8 cellular contexts compared by ENCODE assay signal in the genomic region with DNA sequence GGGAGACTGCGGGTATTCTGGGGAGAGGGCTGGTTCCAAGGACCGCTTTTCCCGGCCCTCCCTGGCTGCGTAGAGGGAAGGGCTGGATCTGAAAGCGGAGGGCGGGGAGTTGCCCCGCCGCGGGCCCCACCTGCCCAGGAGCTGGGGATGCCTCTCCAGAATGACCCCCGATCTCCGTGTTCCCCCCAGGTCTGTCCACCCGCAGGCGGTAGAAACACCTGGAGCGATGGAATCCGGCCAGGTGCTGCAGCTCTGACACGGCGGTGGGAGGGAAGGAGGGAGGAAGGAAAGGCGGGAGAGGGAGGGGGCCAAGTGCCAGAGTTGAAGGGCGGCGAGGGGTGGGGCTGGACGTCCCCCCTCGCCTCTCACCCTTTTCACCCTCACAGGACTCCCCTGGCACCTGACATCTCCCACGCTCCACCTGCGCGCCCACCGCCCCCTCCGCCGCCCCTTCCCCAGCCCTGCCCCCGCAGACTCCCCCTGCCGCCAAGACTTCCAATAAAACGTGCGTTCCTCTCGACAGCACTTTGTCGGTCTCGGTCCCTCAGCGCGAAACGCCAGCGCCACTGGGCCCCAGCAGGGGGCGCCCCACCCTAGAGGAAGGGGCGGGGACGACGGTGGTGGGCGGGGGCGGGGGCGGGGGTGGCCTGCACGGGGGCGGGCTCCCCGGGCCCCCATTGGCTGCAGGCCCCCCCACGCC. TPM values are rescaled to one million over a fixed set of nuclear protein-coding genes. Genes with fewer than 3 reads are reported as not detected.
A peak's percentile ranks its signal among the peaks of the same experiment; 100 is the strongest.
DNase-seq lines count a peak whose midpoint lies in the region; ATAC-seq, FAIRE-seq and TF ChIP-seq lines count a peak whose summit lies in the region.

No MANE protein-coding gene starts in this region.

- BruUV-seq in HepG2 (replicated peaks; lab: Mats Ljungman, UMichigan), result no TSS peak

- DNase-seq in AML-193 (lab: John Stamatoyannopoulos, UW) (peak; percentile 7 to 25), HL-60 (ENCODE audit: low read depth in 1 of 2, low spot score in 1 of 2) (peak in 1 of 2 experiments; percentile 49), UCSD-AML1 (lab: John Stamatoyannopoulos, UW; ENCODE audit: unreplicated experiment) (peak; percentile 64), body of pancreas (peak; percentile 75 to 87 (median 80)), HepG2 (ENCODE audit: low spot score) (no peak)
- peak; percentile 42 to 62 for DNase-seq in stimulated activated CD8-positive, alpha-beta memory T cell treated with anti-CD3 and anti-CD28 coated beads, Interleukin-4, amount 100 ng/mL, for 1 hour (ENCODE audit: low read depth in 2 of 2, low spot score in 1 of 2)

- H2AFZ ChIP-seq in HepG2 (ENCODE audit: low read length), result no peak overlapping the region

- peak in 1 of 3 donors; percentile 27 for TF ChIP-seq POLR2A in body of pancreas (IDR thresholded peaks at IDR 0.05)
- no peak for TF ChIP-seq POLR2A in HepG2 (IDR thresholded peaks at IDR 0.05; ENCODE audit: insufficient read depth in 1 of 2, low read depth in 2 of 2, low read length in 2 of 2)

- no peaks in the 10 kb centered on the region for H4K20me1 ChIP-seq in HepG2 (ENCODE audit: insufficient read depth, low read length)

- H3K9ac ChIP-seq in HepG2 (ENCODE audit: insufficient read depth, low read depth, low read length), result no peak overlapping the region

- FAIRE-seq in HepG2 (lab: Jason Lieb, UNC), result no peak

- H3K4me2 ChIP-seq in HepG2 (ENCODE audit: low read depth, low read length), result no peak overlapping the region

- 1 to 4% methylated on average over 14 to 42 of the region's 50 CpGs for WGBS in body of pancreas, 2 donors
- 79% methylated on average over 44 of the region's 50 CpGs for WGBS in HepG2 (ENCODE audit: low lambda C conversion rate)

- H3K36me3 ChIP-seq in body of pancreas (replicated peaks in 1 of 2; ENCODE audit: insufficient read depth in 1 of 2, low read depth in 2 of 2), result no peaks in the 10 kb centered on the region
- H3K36me3 ChIP-seq in HepG2 (replicated peaks in 1 of 2; ENCODE audit: control insufficient read depth in 1 of 2, insufficient read depth in 2 of 2, low read length in 2 of 2), result no peaks in the 10 kb centered on the region

- no peaks in the 10 kb centered on the region for H3K79me2 ChIP-seq in HepG2 (ENCODE audit: insufficient read depth, low read length)

- peak; percentile 38 for ATAC-seq in body of pancreas
- ATAC-seq in HepG2, result no peak
- no peak for ATAC-seq in GM21786 (IDR thresholded peaks at IDR 0.05; ENCODE audit: unreplicated experiment)
- no peak for ATAC-seq in HG03378 (IDR thresholded peaks at IDR 0.05; ENCODE audit: unreplicated experiment)

- H3K27me3 ChIP-seq in HL-60 (ENCODE audit: insufficient read depth, poor library complexity, severe bottlenecking) (peaks cover 12% of the 10 kb centered on the region), body of pancreas (no peaks in the 10 kb centered on the region), HepG2 (ENCODE audit: control insufficient read depth in 1 of 2, insufficient read depth in 2 of 2, low read length in 2 of 2) (no peaks in the 10 kb centered on the region; a peak in 2 of 5 replicates)

- TF ChIP-seq CTCF in HL-60 (IDR thresholded peaks at IDR 0.05; ENCODE audit: insufficient read depth, low read length), result peak; percentile 12
- TF ChIP-seq CTCF in body of pancreas (IDR thresholded peaks at IDR 0.05), result peak in 5 of 7 experiments; percentile 32 to 75 (median 65)
- TF ChIP-seq CTCF in HepG2 (CRISPR knock-in tag; IDR thresholded peaks at IDR 0.05), result peak; percentile 44; the same call in 1 of the 2 replicates

- no peak for TF ChIP-seq EP300 in HepG2 (IDR thresholded peaks at IDR 0.05; ENCODE audit: low read depth in 2 of 2, low read length in 2 of 2)
- TF ChIP-seq EP300 in HepG2 (CRISPR knock-in tag; IDR thresholded peaks at IDR 0.05; ENCODE audit: borderline replicate concordance), result no peak

- TF ChIP-seq RAD21 in HepG2 (CRISPR knock-in tag; IDR thresholded peaks at IDR 0.05), result no peak

- POLR2A ChIA-PET in HepG2 (lab: Yijun Ruan, JAX), result no interaction called here

- intact Hi-C loops in body of pancreas (cut with DNase I) (loop anchor here (10.0 kb wide), 1 partner anchor 102 kb away; a partner anchor contains a TSS), HepG2 (cut with micrococcal nuclease; ENCODE audit: unreplicated experiment) (no loop called here)

- H3K9me3 ChIP-seq in body of pancreas (no peaks in the 10 kb centered on the region), HepG2 (ENCODE audit: low read length) (no peaks in the 10 kb centered on the region)

- in situ Hi-C loops in HepG2 (cut with HindIII; ENCODE audit: extremely low pct_ligation_motif_present, low pct_unique_long_range_greater_than_20kb), result no loop called here

- H3K27ac ChIP-seq in HL-60 (replicated peaks), result no peak overlapping the region
- peak overlapping the region; percentile 41 to 72 (median 61) for H3K27ac ChIP-seq in body of pancreas
- no peak overlapping the region for H3K27ac ChIP-seq in HepG2 (ENCODE audit: extremely low read length, insufficient read depth, low read length)

- H3K4me1 ChIP-seq in body of pancreas (peaks cover 20% of the 10 kb centered on the region), HepG2 (ENCODE audit: insufficient read depth, low read length) (peaks cover 32% of the 10 kb centered on the region)

- H3K4me3 ChIP-seq in HL-60 (replicated peaks; ENCODE audit: insufficient read depth, low read length), result no peak overlapping the region
- no peak overlapping the region for H3K4me3 ChIP-seq in body of pancreas
- no peak overlapping the region for H3K4me3 ChIP-seq in HepG2 (replicated peaks in 1 of 3; ENCODE audit: insufficient read depth in 1 of 3, low read depth in 2 of 3, low read length in 3 of 3)

- CTCF ChIA-PET in HepG2 (lab: Yijun Ruan, JAX; ENCODE audit: low intra/inter-chr PET ratio, low total read pairs), result no interaction called here

RNA-seq across cellular contexts. Expression of a gene that starts 0.4 kb away (rescaled TPM):
- 1 to 10 TPM in 1 of 2 donors, under 1 TPM in 1; 0.52 to 1.3 TPM for total RNA-seq in body of pancreas
- total RNA-seq in HepG2 (2016; rRNA removed; fragmentation: Illumina TruSeq; extraction: Trizol), result not detected in 2 replicates
- not detected in 2 replicates for total RNA-seq in HepG2 (2016; cell fraction: cytosol; rRNA removed; fragmentation: Illumina TruSeq; extraction: Trizol; ENCODE audit: low read depth)
- not detected in 2 replicates for total RNA-seq in HepG2 (2016; cell fraction: insoluble cytoplasmic fraction; rRNA removed; fragmentation: Illumina TruSeq; extraction: Trizol)
- total RNA-seq in HepG2 (2016; cell fraction: membrane; rRNA removed; fragmentation: Illumina TruSeq; extraction: Trizol), result not detected in 2 replicates
- not detected in 2 replicates for total RNA-seq in HepG2 (2016; cell fraction: nucleus; rRNA removed; fragmentation: Illumina TruSeq; extraction: Trizol)
- 0.17 and 0.55 TPM in 2 replicates for polyA plus RNA-seq in HepG2 (2011; rRNA removed)
- polyA plus RNA-seq in HepG2 (2011; cell fraction: cytosol; rRNA removed), result not detected in 2 replicates
- 2.3 and 3.0 TPM in 2 replicates for polyA plus RNA-seq in HepG2 (2011; cell fraction: nucleus; rRNA removed)
- polyA plus RNA-seq in HepG2 (2012), result 0.40 and 0.55 TPM in 2 replicates
- polyA plus RNA-seq in HepG2 (2016; cell fraction: cytosol; fragmentation: Illumina TruSeq; extraction: Trizol; ENCODE audit: low read depth), result not detected in 2 replicates
- polyA plus RNA-seq in HepG2 (2016; cell fraction: insoluble cytoplasmic fraction; fragmentation: Illumina TruSeq; extraction: Trizol; ENCODE audit: low read depth), result not detected in 2 replicates
- polyA plus RNA-seq in HepG2 (2016; cell fraction: membrane; fragmentation: Illumina TruSeq; extraction: Trizol; ENCODE audit: low read depth), result not detected in 2 replicates
- polyA plus RNA-seq in HepG2 (2016; cell fraction: nucleus; fragmentation: Illumina TruSeq; extraction: Trizol; ENCODE audit: insufficient read depth, low read depth), result not detected in 2 replicates
- 1.1 TPM in 1 of 2 replicates, not detected in the other for polyA minus RNA-seq in HepG2 (2011; rRNA and poly(A)+ RNA removed; ENCODE audit: low replicate concordance)
- polyA minus RNA-seq in HepG2 (2011; cell fraction: cytosol; rRNA and poly(A)+ RNA removed), result not detected in 2 replicates
- polyA minus RNA-seq in HepG2 (2011; cell fraction: nucleus; rRNA and poly(A)+ RNA removed), result not detected in 2 replicates

RNA-seq across cellular contexts. Expression of a gene that starts 4.1 kb away (rescaled TPM):
- total RNA-seq in body of pancreas, result 1 to 10 TPM; 1.6 to 9.1 TPM
- total RNA-seq in HepG2 (2016; rRNA removed; fragmentation: Illumina TruSeq; extraction: Trizol), result not detected in 2 replicates
- 0.81 TPM in 1 of 2 replicates, not detected in the other for total RNA-seq in HepG2 (2016; cell fraction: cytosol; rRNA removed; fragmentation: Illumina TruSeq; extraction: Trizol; ENCODE audit: low read depth)
- total RNA-seq in HepG2 (2016; cell fraction: insoluble cytoplasmic fraction; rRNA removed; fragmentation: Illumina TruSeq; extraction: Trizol), result not detected in 2 replicates
- 0.83 and 1.4 TPM in 2 replicates for total RNA-seq in HepG2 (2016; cell fraction: membrane; rRNA removed; fragmentation: Illumina TruSeq; extraction: Trizol)
- not detected in 2 replicates for total RNA-seq in HepG2 (2016; cell fraction: nucleus; rRNA removed; fragmentation: Illumina TruSeq; extraction: Trizol)
- polyA plus RNA-seq in HepG2 (2011; rRNA removed), result 27.0 and 31.2 TPM in 2 replicates
- polyA plus RNA-seq in HepG2 (2011; cell fraction: cytosol; rRNA removed), result 20.2 and 28.4 TPM in 2 replicates
- 60.9 and 88.5 TPM in 2 replicates for polyA plus RNA-seq in HepG2 (2011; cell fraction: nucleus; rRNA removed)
- polyA plus RNA-seq in HepG2 (2012), result 49.0 and 114 TPM in 2 replicates
- polyA plus RNA-seq in HepG2 (2016; cell fraction: cytosol; fragmentation: Illumina TruSeq; extraction: Trizol; ENCODE audit: low read depth), result 1.3 and 2.3 TPM in 2 replicates
- polyA plus RNA-seq in HepG2 (2016; cell fraction: insoluble cytoplasmic fraction; fragmentation: Illumina TruSeq; extraction: Trizol; ENCODE audit: low read depth), result 1.1 and 1.5 TPM in 2 replicates
- 0.93 and 1.2 TPM in 2 replicates for polyA plus RNA-seq in HepG2 (2016; cell fraction: membrane; fragmentation: Illumina TruSeq; extraction: Trizol; ENCODE audit: low read depth)
- polyA plus RNA-seq in HepG2 (2016; cell fraction: nucleus; fragmentation: Illumina TruSeq; extraction: Trizol; ENCODE audit: insufficient read depth, low read depth), result 1.4 and 1.7 TPM in 2 replicates
- polyA minus RNA-seq in HepG2 (2011; rRNA and poly(A)+ RNA removed; ENCODE audit: low replicate concordance), result 11.9 TPM in 1 of 2 replicates, not detected in the other
- polyA minus RNA-seq in HepG2 (2011; cell fraction: cytosol; rRNA and poly(A)+ RNA removed), result 7.0 and 12.8 TPM in 2 replicates
- 2.5 and 4.8 TPM in 2 replicates for polyA minus RNA-seq in HepG2 (2011; cell fraction: nucleus; rRNA and poly(A)+ RNA removed)

RNA-seq across cellular contexts. Expression of a gene that starts 7.8 kb away (rescaled TPM):
- total RNA-seq in body of pancreas, result 1 to 10 TPM; 1.6 to 3.9 TPM
- total RNA-seq in HepG2 (2016; rRNA removed; fragmentation: Illumina TruSeq; extraction: Trizol), result not detected in 2 replicates
- total RNA-seq in HepG2 (2016; cell fraction: cytosol; rRNA removed; fragmentation: Illumina TruSeq; extraction: Trizol; ENCODE audit: low read depth), result not detected in 2 replicates
- not detected in 2 replicates for total RNA-seq in HepG2 (2016; cell fraction: insoluble cytoplasmic fraction; rRNA removed; fragmentation: Illumina TruSeq; extraction: Trizol)
- not detected in 2 replicates for total RNA-seq in HepG2 (2016; cell fraction: membrane; rRNA removed; fragmentation: Illumina TruSeq; extraction: Trizol)
- not detected in 2 replicates for total RNA-seq in HepG2 (2016; cell fraction: nucleus; rRNA removed; fragmentation: Illumina TruSeq; extraction: Trizol)
- 2.8 and 4.2 TPM in 2 replicates for polyA plus RNA-seq in HepG2 (2011; rRNA removed)
- polyA plus RNA-seq in HepG2 (2011; cell fraction: cytosol; rRNA removed), result 1.2 and 2.3 TPM in 2 replicates
- polyA plus RNA-seq in HepG2 (2011; cell fraction: nucleus; rRNA removed), result 19.3 and 20.3 TPM in 2 replicates
- polyA plus RNA-seq in HepG2 (2012), result 2.5 and 5.6 TPM in 2 replicates
- not detected in 2 replicates for polyA plus RNA-seq in HepG2 (2016; cell fraction: cytosol; fragmentation: Illumina TruSeq; extraction: Trizol; ENCODE audit: low read depth)
- not detected in 2 replicates for polyA plus RNA-seq in HepG2 (2016; cell fraction: insoluble cytoplasmic fraction; fragmentation: Illumina TruSeq; extraction: Trizol; ENCODE audit: low read depth)
- not detected in 2 replicates for polyA plus RNA-seq in HepG2 (2016; cell fraction: membrane; fragmentation: Illumina TruSeq; extraction: Trizol; ENCODE audit: low read depth)
- not detected in 2 replicates for polyA plus RNA-seq in HepG2 (2016; cell fraction: nucleus; fragmentation: Illumina TruSeq; extraction: Trizol; ENCODE audit: insufficient read depth, low read depth)
- polyA minus RNA-seq in HepG2 (2011; rRNA and poly(A)+ RNA removed; ENCODE audit: low replicate concordance), result 0.16 and 2.2 TPM in 2 replicates
- 0.59 and 0.88 TPM in 2 replicates for polyA minus RNA-seq in HepG2 (2011; cell fraction: cytosol; rRNA and poly(A)+ RNA removed)
- polyA minus RNA-seq in HepG2 (2011; cell fraction: nucleus; rRNA and poly(A)+ RNA removed), result 0.39 and 1.5 TPM in 2 replicates

RNA-seq across cellular contexts. Expression of a gene that starts 11.9 kb away (rescaled TPM):
- total RNA-seq in body of pancreas, result 10 to 100 TPM; 11.5 to 17.1 TPM
- not detected in 2 replicates for total RNA-seq in HepG2 (2016; rRNA removed; fragmentation: Illumina TruSeq; extraction: Trizol)
- total RNA-seq in HepG2 (2016; cell fraction: cytosol; rRNA removed; fragmentation: Illumina TruSeq; extraction: Trizol; ENCODE audit: low read depth), result not detected in 2 replicates
- total RNA-seq in HepG2 (2016; cell fraction: insoluble cytoplasmic fraction; rRNA removed; fragmentation: Illumina TruSeq; extraction: Trizol), result not detected in 2 replicates
- total RNA-seq in HepG2 (2016; cell fraction: membrane; rRNA removed; fragmentation: Illumina TruSeq; extraction: Trizol), result not detected in 2 replicates
- not detected in 2 replicates for total RNA-seq in HepG2 (2016; cell fraction: nucleus; rRNA removed; fragmentation: Illumina TruSeq; extraction: Trizol)
- 0.65 and 0.91 TPM in 2 replicates for polyA plus RNA-seq in HepG2 (2011; rRNA removed)
- polyA plus RNA-seq in HepG2 (2011; cell fraction: cytosol; rRNA removed), result 1.2 TPM in 2 replicates
- 0.64 and 1.2 TPM in 2 replicates for polyA plus RNA-seq in HepG2 (2011; cell fraction: nucleus; rRNA removed)
- polyA plus RNA-seq in HepG2 (2012), result 1.1 and 2.2 TPM in 2 replicates
- polyA plus RNA-seq in HepG2 (2016; cell fraction: cytosol; fragmentation: Illumina TruSeq; extraction: Trizol; ENCODE audit: low read depth), result 0.53 and 0.72 TPM in 2 replicates
- polyA plus RNA-seq in HepG2 (2016; cell fraction: insoluble cytoplasmic fraction; fragmentation: Illumina TruSeq; extraction: Trizol; ENCODE audit: low read depth), result 0.29 TPM in 1 of 2 replicates, not detected in the other
- 0.47 TPM in 1 of 2 replicates, not detected in the other for polyA plus RNA-seq in HepG2 (2016; cell fraction: membrane; fragmentation: Illumina TruSeq; extraction: Trizol; ENCODE audit: low read depth)
- polyA plus RNA-seq in HepG2 (2016; cell fraction: nucleus; fragmentation: Illumina TruSeq; extraction: Trizol; ENCODE audit: insufficient read depth, low read depth), result 0.89 TPM in 1 of 2 replicates, not detected in the other
- 0.60 and 172 TPM in 2 replicates for polyA minus RNA-seq in HepG2 (2011; rRNA and poly(A)+ RNA removed; ENCODE audit: low replicate concordance)
- polyA minus RNA-seq in HepG2 (2011; cell fraction: cytosol; rRNA and poly(A)+ RNA removed), result not detected in 2 replicates
- not detected in 2 replicates for polyA minus RNA-seq in HepG2 (2011; cell fraction: nucleus; rRNA and poly(A)+ RNA removed)

RNA-seq across cellular contexts. Expression of a gene that starts 27.1 kb away (rescaled TPM):
- total RNA-seq in body of pancreas (10 to 100 TPM; 13.5 to 51.6 TPM), HepG2 (2016; rRNA removed; fragmentation: Illumina TruSeq; extraction: Trizol) (not detected in 2 replicates)
- not detected in 2 replicates for total RNA-seq in HepG2 (2016; cell fraction: cytosol; rRNA removed; fragmentation: Illumina TruSeq; extraction: Trizol; ENCODE audit: low read depth)
- not detected in 2 replicates for total RNA-seq in HepG2 (2016; cell fraction: insoluble cytoplasmic fraction; rRNA removed; fragmentation: Illumina TruSeq; extraction: Trizol)
- not detected in 2 replicates for total RNA-seq in HepG2 (2016; cell fraction: membrane; rRNA removed; fragmentation: Illumina TruSeq; extraction: Trizol)
- not detected in 2 replicates for total RNA-seq in HepG2 (2016; cell fraction: nucleus; rRNA removed; fragmentation: Illumina TruSeq; extraction: Trizol)
- polyA plus RNA-seq in HepG2 (2011; rRNA removed), result 4.9 and 5.5 TPM in 2 replicates
- polyA plus RNA-seq in HepG2 (2011; cell fraction: cytosol; rRNA removed), result 2.7 and 4.0 TPM in 2 replicates
- 3.8 and 4.8 TPM in 2 replicates for polyA plus RNA-seq in HepG2 (2011; cell fraction: nucleus; rRNA removed)
- 3.1 and 5.9 TPM in 2 replicates for polyA plus RNA-seq in HepG2 (2012)
- polyA plus RNA-seq in HepG2 (2016; cell fraction: cytosol; fragmentation: Illumina TruSeq; extraction: Trizol; ENCODE audit: low read depth), result not detected in 2 replicates
- not detected in 2 replicates for polyA plus RNA-seq in HepG2 (2016; cell fraction: insoluble cytoplasmic fraction; fragmentation: Illumina TruSeq; extraction: Trizol; ENCODE audit: low read depth)
- not detected in 2 replicates for polyA plus RNA-seq in HepG2 (2016; cell fraction: membrane; fragmentation: Illumina TruSeq; extraction: Trizol; ENCODE audit: low read depth)
- not detected in 2 replicates for polyA plus RNA-seq in HepG2 (2016; cell fraction: nucleus; fragmentation: Illumina TruSeq; extraction: Trizol; ENCODE audit: insufficient read depth, low read depth)
- 1.1 and 15.3 TPM in 2 replicates for polyA minus RNA-seq in HepG2 (2011; rRNA and poly(A)+ RNA removed; ENCODE audit: low replicate concordance)
- 0.99 TPM in 1 of 2 replicates, not detected in the other for polyA minus RNA-seq in HepG2 (2011; cell fraction: cytosol; rRNA and poly(A)+ RNA removed)
- polyA minus RNA-seq in HepG2 (2011; cell fraction: nucleus; rRNA and poly(A)+ RNA removed), result 2.6 TPM in 1 of 2 replicates, not detected in the other

Comparison
In these comparisons a context has a peak if more than half of its experiments do, and no peak if none do; other contexts are left out.
1. H3K27ac ChIP-seq: peak in body of pancreas (4 of 4); none in HL-60 (single experiment) and HepG2 (single experiment).
2. CTCF ChIP-seq: peak in every context shown above with its lines; median percentile 65 in body of pancreas; 44 in HepG2; 12 in HL-60.